ENCODE assay signal across 8 cellular contexts in genomic region chr21:42061195-42061865, GRCh38. TPM values are rescaled to one million over a fixed set of nuclear protein-coding genes. Genes with fewer than 3 reads are reported as not detected.
A peak's percentile ranks its signal among the peaks of the same experiment; 100 is the strongest.
DNase-seq lines count a peak whose midpoint lies in the region; ATAC-seq and TF ChIP-seq lines count a peak whose summit lies in the region.

No MANE protein-coding gene starts in this region.

- TF ChIP-seq POLR2A in Raji (IDR thresholded peaks at IDR 0.05; ENCODE audit: insufficient read depth, low read depth, low read length), result peak; percentile 48; the same call in 1 of the 2 replicates

- intact Hi-C loops in activated CD4-positive, alpha-beta T cell treated with anti-CD3 and anti-CD28 coated beads, Interleukin-2, amount 10 ng/mL, durations not matched to agents 24 days and 14 days (cut with micrococcal nuclease), result no loop called here

- H3K9me3 Mint-ChIP-seq in activated CD4-positive, alpha-beta T cell treated with anti-CD3 and anti-CD28 coated beads, Interleukin-2, amount 10 ng/mL, durations not matched to agents 24 days and 14 days, result no peaks in the 10 kb centered on the region
- peaks cover 0 to 2% (median 0%) of the 10 kb centered on the region in 6 donors for H3K9me3 Mint-ChIP-seq in immature natural killer cell

- peak; percentile 47 for ATAC-seq in HG02884 (IDR thresholded peaks at IDR 0.05; ENCODE audit: unreplicated experiment)

- peaks cover 39% of the 10 kb centered on the region for H3K4me1 Mint-ChIP-seq in activated CD4-positive, alpha-beta T cell treated with anti-CD3 and anti-CD28 coated beads, Interleukin-2, amount 10 ng/mL, durations not matched to agents 24 days and 14 days
- peaks cover 36 to 39% of the 10 kb centered on the region in 2 donors for H3K4me1 Mint-ChIP-seq in immature natural killer cell

- H3K27me3 Mint-ChIP-seq in activated CD4-positive, alpha-beta T cell treated with anti-CD3 and anti-CD28 coated beads, Interleukin-2, amount 10 ng/mL, durations not matched to agents 24 days and 14 days, result peaks cover under 1% of the 10 kb centered on the region
- peaks cover 21 to 27% (median 25%) of the 10 kb centered on the region in 3 donors for H3K27me3 Mint-ChIP-seq in immature natural killer cell (ENCODE audit: low read depth in 3 of 3)

- H3K4me3 Mint-ChIP-seq in activated CD4-positive, alpha-beta T cell treated with anti-CD3 and anti-CD28 coated beads, Interleukin-2, amount 10 ng/mL, durations not matched to agents 24 days and 14 days, result peak overlapping the region; percentile 79
- H3K4me3 Mint-ChIP-seq in immature natural killer cell, result peak overlapping the region; percentile 70 to 88 (median 81)

- peak overlapping the region; percentile 85 for H3K27ac Mint-ChIP-seq in activated CD4-positive, alpha-beta T cell treated with anti-CD3 and anti-CD28 coated beads, Interleukin-2, amount 10 ng/mL, durations not matched to agents 24 days and 14 days
- H3K27ac Mint-ChIP-seq in immature natural killer cell, result peak overlapping the region in 3 of 6 donors; percentile 4 to 84 (median 28)

- DNase-seq in activated CD4-positive, alpha-beta T cell treated with anti-CD3 and anti-CD28 coated beads, Interleukin-2, amount 10 ng/mL, durations not matched to agents 24 days and 14 days, result peak; percentile 76
- no peak for DNase-seq in activated CD4-positive, alpha-beta T cell treated with anti-CD3 and anti-CD28 coated beads for 1 hour
- no peak for DNase-seq in immature natural killer cell
- DNase-seq in NCI-H1105 (lab: John Stamatoyannopoulos, UW), result no peak
- no peak for DNase-seq in A172 (ENCODE audit: low spot score)
- DNase-seq in SW 1271 (lab: John Stamatoyannopoulos, UW), result no peak

- no peaks in the 10 kb centered on the region for H3K36me3 Mint-ChIP-seq in activated CD4-positive, alpha-beta T cell treated with anti-CD3 and anti-CD28 coated beads, Interleukin-2, amount 10 ng/mL, durations not matched to agents 24 days and 14 days (ENCODE audit: low read depth)
- no peaks in the 10 kb centered on the region for H3K36me3 Mint-ChIP-seq in immature natural killer cell

RNA-seq across cellular contexts. Expression of gene UMODL1, which starts 9.8 kb away (rescaled TPM):
- total RNA-seq in activated CD4-positive, alpha-beta T cell treated with anti-CD3 and anti-CD28 coated beads, Interleukin-2, amount 10 ng/mL, durations not matched to agents 24 days and 14 days, result not detected in 2 replicates
- not detected for polyA plus RNA-seq in immature natural killer cell
- total RNA-seq in A172 (2014; rRNA removed; shearing (Covaris generic)), result not detected in 2 replicates

RNA-seq across cellular contexts. Expression of gene ZBTB21, which starts 51.2 kb away (rescaled TPM):
- 35.3 and 38.1 TPM in 2 replicates for total RNA-seq in activated CD4-positive, alpha-beta T cell treated with anti-CD3 and anti-CD28 coated beads, Interleukin-2, amount 10 ng/mL, durations not matched to agents 24 days and 14 days
- polyA plus RNA-seq in immature natural killer cell, result 1 to 10 TPM; 1.3 to 4.1 (median 2.2) TPM
- 13.6 and 15.2 TPM in 2 replicates for total RNA-seq in A172 (2014; rRNA removed; shearing (Covaris generic))
